ENCODE assay signal across 28 cellular contexts in the genomic region with DNA sequence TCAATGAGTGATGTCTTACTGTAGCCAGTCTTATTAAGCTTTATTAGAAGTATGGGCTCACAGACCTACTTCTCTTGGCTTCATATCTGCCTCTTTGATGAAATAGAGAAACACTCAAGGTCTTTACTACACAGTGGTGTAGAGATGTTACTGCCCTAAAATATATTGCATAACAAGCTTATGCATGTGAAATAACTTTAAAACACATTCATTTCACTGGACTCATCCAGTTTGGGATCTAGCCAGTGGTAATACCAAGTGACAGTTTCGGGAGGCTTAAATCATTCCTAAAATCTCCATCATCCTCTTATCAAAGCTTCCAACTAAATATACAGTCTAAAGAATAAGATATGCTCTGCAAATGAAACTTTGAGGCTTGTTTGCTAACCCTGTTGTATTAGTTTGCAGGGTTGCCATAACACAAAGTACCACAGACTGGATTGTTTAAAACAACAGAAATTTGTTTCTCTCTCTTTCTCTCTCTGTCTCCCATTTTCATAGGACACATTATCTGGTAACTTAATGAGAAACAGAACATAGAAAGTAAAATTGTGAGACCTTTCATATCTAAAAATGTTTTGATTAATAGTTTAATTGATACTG. TPM values are rescaled to one million over a fixed set of nuclear protein-coding genes. Genes with fewer than 3 reads are reported as not detected.
A peak's percentile ranks its signal among the peaks of the same experiment; 100 is the strongest.
DNase-seq lines count a peak whose midpoint lies in the region; ATAC-seq, FAIRE-seq and TF ChIP-seq lines count a peak whose summit lies in the region.
"Had no signal": no experiment of that assay in that cellular context is flagged by ENCODE, and none has a peak within 500 bp of the region (broad histone marks: within the 10 kb centered on the region; RNA-seq: fewer than 3 reads in every experiment).

No MANE protein-coding gene starts in this region.

- no peaks in the 10 kb centered on the region for H3K36me3 Mint-ChIP-seq in activated naive CD4-positive, alpha-beta T cell treated with anti-CD3 and anti-CD28 coated beads, Interleukin-2, amount 50 U/mL, for 72 hours
- H3K36me3 Mint-ChIP-seq: stimulated activated memory B cell treated with anti-CD40 and anti-IgM and Interleukin-4, amounts not matched to agents 10 μg/mL and 1 μg/mL and 100 μg/mL, for 72 hours had no signal

- no peaks in the 10 kb centered on the region for H3K9me3 Mint-ChIP-seq in activated naive CD4-positive, alpha-beta T cell treated with anti-CD3 and anti-CD28 coated beads, Interleukin-2, amount 50 U/mL, for 72 hours
- H3K9me3 Mint-ChIP-seq: activated CD4-positive, alpha-beta memory T cell treated with anti-CD3 and anti-CD28 coated beads, Interleukin-2, amount 10 ng/mL, durations not matched to agents 7 days and 5 days; stimulated activated memory B cell treated with anti-CD40 and anti-IgM and Interleukin-4, amounts not matched to agents 10 μg/mL and 1 μg/mL and 100 μg/mL, for 72 hours had no signal

- no peaks in the 10 kb centered on the region for H3K27me3 ChIP-seq in brain microvascular endothelial cell (replicated peaks)
- H3K27me3 ChIP-seq: testis had no signal

- in situ Hi-C loops in brain microvascular endothelial cell (cut with HindIII; ENCODE audit: low pct_ligation_motif_present, low sequenced_read_pairs) = no loop called here

- ATAC-seq in activated naive CD4-positive, alpha-beta T cell treated with anti-CD3 and anti-CD28 coated beads, Interleukin-2, amount 50 U/mL, for 72 hours = no peak
- ATAC-seq in GM19397 (IDR thresholded peaks at IDR 0.05; ENCODE audit: unreplicated experiment) = no peak
- ATAC-seq: K562, mucosa of descending colon had no signal

- H3K36me3 ChIP-seq in brain microvascular endothelial cell (replicated peaks) = no peaks in the 10 kb centered on the region
- H3K36me3 ChIP-seq: esophagus muscularis mucosa, left ventricle myocardium inferior had no signal

- DNase-seq in AG08396 (ENCODE audit: low spot score) (peak; percentile 55), H54 (ENCODE audit: insufficient read length, low spot score) (peak; percentile 17), brain microvascular endothelial cell (peak; percentile 11), iris pigment epithelial cell (ENCODE audit: low read depth) (peak; percentile 45), RCC 7860 (ENCODE audit: low spot score) (no peak), DMS114 treated with DMSO at 0.1 percent for 48 hours (lab: John Stamatoyannopoulos, UW; ENCODE audit: unreplicated experiment) (no peak)
- no peak for DNase-seq in activated naive CD4-positive, alpha-beta T cell treated with anti-CD3 and anti-CD28 coated beads, Interleukin-2, amount 50 U/mL, for 72 hours (ENCODE audit: low spot score in 2 of 2)
- DNase-seq: activated CD4-positive, alpha-beta memory T cell treated with anti-CD3 and anti-CD28 coated beads, Interleukin-2, amount 10 ng/mL, durations not matched to agents 7 days and 5 days; activated CD4-positive, CD25-positive, alpha-beta regulatory T cell; activated naive CD4-positive, alpha-beta T cell treated with Interleukin-2 at 50 U/mL for 16 hours; activated T-cell treated with anti-CD3 and anti-CD28 coated beads, Interleukin-2, amount 50 U/mL, for 1 hour; anterior cingulate cortex; effector memory CD4-positive, alpha-beta T cell; GOT3; head of caudate nucleus; left ventricle myocardium inferior; mucosa of descending colon; NCI-H1048; NCI-H2029 treated with DMSO at 0.1 percent for 48 hours; NCI-H446; RPMI8226; testis had no signal

- TF ChIP-seq CTCF in brain microvascular endothelial cell (IDR thresholded peaks at IDR 0.05; ENCODE audit: low read depth, low read length, missing control alignments) = no peak

- FAIRE-seq in H54 (lab: Jason Lieb, UNC) (no peak), RCC 7860 (lab: Jason Lieb, UNC) (no peak)
- FAIRE-seq: GM19239, K562 had no signal

- no peak overlapping the region for H3K27ac Mint-ChIP-seq in activated naive CD4-positive, alpha-beta T cell treated with anti-CD3 and anti-CD28 coated beads, Interleukin-2, amount 50 U/mL, for 72 hours
- H3K27ac Mint-ChIP-seq: activated CD4-positive, alpha-beta memory T cell treated with anti-CD3 and anti-CD28 coated beads, Interleukin-2, amount 10 ng/mL, durations not matched to agents 7 days and 5 days; progenitor cell of endocrine pancreas; stimulated activated memory B cell treated with anti-CD40 and anti-IgM and Interleukin-4, amounts not matched to agents 10 μg/mL and 1 μg/mL and 100 μg/mL, for 72 hours had no signal

- TF ChIP-seq POLR2A in H54 (IDR thresholded peaks at IDR 0.05; ENCODE audit: low read depth, low read length) = no peak

- H3K27ac ChIP-seq in brain microvascular endothelial cell = no peak overlapping the region
- H3K27ac ChIP-seq: esophagus muscularis mucosa, left ventricle myocardium inferior, testis had no signal

- no peak overlapping the region for H3K4me3 ChIP-seq in brain microvascular endothelial cell (ENCODE audit: low read depth, low read length)
- H3K4me3 ChIP-seq: esophagus muscularis mucosa, K562, left ventricle myocardium inferior, mucosa of descending colon, testis had no signal

RNA-seq across cellular contexts. Expression of a gene that starts 52.8 kb away (rescaled TPM):
- under 1 TPM; 0.09 to 0.19 TPM for total RNA-seq in activated naive CD4-positive, alpha-beta T cell treated with anti-CD3 and anti-CD28 coated beads, Interleukin-2, amount 50 U/mL, for 72 hours

Comparison
In these comparisons a context has a peak if more than half of its experiments do, and no peak if none do; other contexts are left out.
1. DNase-seq: peak in AG08396 (single experiment), H54 (single experiment), brain microvascular endothelial cell (single experiment) and iris pigment epithelial cell (single experiment); none in RCC 7860 (single experiment), DMS114 treated with DMSO at 0.1 percent for 48 hours (single experiment) and activated naive CD4-positive, alpha-beta T cell treated with anti-CD3 and anti-CD28 coated beads, Interleukin-2, amount 50 U/mL, for 72 hours (0 of 2).